In the genomic region with DNA sequence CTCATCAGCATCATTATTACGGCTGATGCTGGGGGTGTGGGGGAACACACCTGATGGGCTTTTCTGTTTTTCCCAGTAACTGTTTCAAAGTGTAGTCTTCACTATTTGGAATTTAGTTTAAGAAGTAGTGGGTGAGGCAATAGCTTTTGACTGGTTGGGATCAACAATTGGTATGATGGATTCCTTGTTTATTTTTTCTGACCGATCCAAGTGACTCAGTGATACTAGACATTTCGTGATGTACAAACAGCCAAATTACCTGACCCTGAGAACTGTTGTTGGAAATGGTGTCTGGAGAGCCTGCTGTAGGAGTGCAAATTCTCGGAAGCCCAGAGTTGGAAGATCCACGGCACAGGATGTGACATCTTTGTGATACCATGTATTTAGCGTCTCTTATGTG, we compare ENCODE assay signal across 1 cellular context.
TF ChIP-seq lines count a peak whose summit lies in the region.

No MANE protein-coding gene starts in this region.

TF ChIP-seq in HCT116, 20 proteins besides CTCF, POLR2A, EP300 and RAD21 (continued from another document):
- TF ChIP-seq, protein P1, sequence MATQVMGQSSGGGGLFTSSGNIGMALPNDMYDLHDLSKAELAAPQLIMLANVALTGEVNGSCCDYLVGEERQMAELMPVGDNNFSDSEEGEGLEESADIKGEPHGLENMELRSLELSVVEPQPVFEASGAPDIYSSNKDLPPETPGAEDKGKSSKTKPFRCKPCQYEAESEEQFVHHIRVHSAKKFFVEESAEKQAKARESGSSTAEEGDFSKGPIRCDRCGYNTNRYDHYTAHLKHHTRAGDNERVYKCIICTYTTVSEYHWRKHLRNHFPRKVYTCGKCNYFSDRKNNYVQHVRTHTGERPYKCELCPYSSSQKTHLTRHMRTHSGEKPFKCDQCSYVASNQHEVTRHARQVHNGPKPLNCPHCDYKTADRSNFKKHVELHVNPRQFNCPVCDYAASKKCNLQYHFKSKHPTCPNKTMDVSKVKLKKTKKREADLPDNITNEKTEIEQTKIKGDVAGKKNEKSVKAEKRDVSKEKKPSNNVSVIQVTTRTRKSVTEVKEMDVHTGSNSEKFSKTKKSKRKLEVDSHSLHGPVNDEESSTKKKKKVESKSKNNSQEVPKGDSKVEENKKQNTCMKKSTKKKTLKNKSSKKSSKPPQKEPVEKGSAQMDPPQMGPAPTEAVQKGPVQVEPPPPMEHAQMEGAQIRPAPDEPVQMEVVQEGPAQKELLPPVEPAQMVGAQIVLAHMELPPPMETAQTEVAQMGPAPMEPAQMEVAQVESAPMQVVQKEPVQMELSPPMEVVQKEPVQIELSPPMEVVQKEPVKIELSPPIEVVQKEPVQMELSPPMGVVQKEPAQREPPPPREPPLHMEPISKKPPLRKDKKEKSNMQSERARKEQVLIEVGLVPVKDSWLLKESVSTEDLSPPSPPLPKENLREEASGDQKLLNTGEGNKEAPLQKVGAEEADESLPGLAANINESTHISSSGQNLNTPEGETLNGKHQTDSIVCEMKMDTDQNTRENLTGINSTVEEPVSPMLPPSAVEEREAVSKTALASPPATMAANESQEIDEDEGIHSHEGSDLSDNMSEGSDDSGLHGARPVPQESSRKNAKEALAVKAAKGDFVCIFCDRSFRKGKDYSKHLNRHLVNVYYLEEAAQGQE (IDR thresholded peaks at IDR 0.05; ENCODE audit: low read depth): no peak
- no peak for TF ChIP-seq CEBPB (IDR thresholded peaks at IDR 0.05; ENCODE audit: low read depth)
- no peak for TF ChIP-seq ZNF274 (IDR thresholded peaks at IDR 0.05; ENCODE audit: low read depth, low read length)
